In the genomic region with DNA sequence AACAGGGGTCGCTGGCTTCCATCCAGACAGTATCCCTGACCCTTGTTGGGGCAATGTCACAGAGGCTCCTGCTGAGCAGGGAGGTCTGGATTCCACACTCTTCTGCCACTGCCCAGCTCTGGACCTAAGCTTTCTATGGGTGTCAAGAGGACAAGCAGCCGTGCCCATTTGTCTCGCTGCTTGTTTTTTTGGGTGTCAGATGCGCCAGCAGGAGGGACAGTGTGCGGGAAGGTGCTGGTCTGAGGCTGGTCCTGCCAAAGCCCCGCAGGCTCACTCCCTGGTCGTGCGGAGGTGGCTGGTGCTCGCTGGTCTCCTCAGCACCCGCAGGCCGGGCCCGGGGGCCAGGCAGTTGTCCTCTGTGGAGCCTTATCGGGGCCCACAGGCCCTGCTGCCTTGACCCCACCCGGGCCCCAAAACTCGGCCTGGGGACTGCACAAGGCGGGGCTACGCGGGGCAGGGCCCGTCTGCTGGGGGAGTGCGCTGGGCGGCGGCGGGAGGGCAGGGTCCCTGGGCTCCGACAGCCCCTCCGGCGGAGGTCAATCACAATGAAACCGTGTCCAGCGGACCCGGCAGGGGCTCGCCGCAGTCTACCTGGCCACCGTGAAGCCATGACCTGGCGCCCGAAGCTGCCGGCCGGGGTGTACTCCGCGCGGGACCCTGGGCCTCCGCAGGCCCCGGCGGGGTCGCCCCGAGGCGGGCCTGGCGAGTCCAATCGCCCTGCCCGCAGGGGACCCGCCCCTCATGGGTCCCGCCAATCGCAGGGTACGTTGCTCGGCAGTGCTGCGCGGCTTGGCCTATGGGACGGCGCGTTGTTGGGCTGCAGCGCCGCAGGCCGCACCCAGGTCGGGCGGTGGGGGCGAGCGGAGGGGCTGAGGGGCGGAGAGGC, we compare ENCODE assay signal across 8 cellular contexts. TPM values are rescaled to one million over a fixed set of nuclear protein-coding genes. Genes with fewer than 3 reads are reported as not detected.
DNase-seq lines count a peak whose midpoint lies in the region; ATAC-seq and TF ChIP-seq lines count a peak whose summit lies in the region.

A gene with protein sequence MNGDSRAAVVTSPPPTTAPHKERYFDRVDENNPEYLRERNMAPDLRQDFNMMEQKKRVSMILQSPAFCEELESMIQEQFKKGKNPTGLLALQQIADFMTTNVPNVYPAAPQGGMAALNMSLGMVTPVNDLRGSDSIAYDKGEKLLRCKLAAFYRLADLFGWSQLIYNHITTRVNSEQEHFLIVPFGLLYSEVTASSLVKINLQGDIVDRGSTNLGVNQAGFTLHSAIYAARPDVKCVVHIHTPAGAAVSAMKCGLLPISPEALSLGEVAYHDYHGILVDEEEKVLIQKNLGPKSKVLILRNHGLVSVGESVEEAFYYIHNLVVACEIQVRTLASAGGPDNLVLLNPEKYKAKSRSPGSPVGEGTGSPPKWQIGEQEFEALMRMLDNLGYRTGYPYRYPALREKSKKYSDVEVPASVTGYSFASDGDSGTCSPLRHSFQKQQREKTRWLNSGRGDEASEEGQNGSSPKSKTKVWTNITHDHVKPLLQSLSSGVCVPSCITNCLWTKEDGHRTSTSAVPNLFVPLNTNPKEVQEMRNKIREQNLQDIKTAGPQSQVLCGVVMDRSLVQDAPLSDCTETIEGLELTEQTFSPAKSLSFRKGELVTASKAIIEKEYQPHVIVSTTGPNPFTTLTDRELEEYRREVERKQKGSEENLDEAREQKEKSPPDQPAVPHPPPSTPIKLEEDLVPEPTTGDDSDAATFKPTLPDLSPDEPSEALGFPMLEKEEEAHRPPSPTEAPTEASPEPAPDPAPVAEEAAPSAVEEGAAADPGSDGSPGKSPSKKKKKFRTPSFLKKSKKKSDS (plus strand): TSS at position 822 of the 886 bp plus-strand sequence. CDS start 32,072 bp downstream, outside the sequence.

- CTCF ChIA-PET in OCI-LY7 (lab: Charles Lee; ENCODE audit: unreplicated experiment): no interaction called here

- peak within 1 kb of the TSS; percentile 91 for H3K4me2 ChIP-seq in OCI-LY7 (ENCODE audit: low read length)

- no peaks in the 10 kb centered on the region for H3K9me2 ChIP-seq in OCI-LY7 (ENCODE audit: insufficient read depth, low read length)

- peaks cover 21% of the 10 kb centered on the region; the same call in 1 of the 2 replicates for H3K79me2 ChIP-seq in OCI-LY7 (ENCODE audit: insufficient read depth, low read depth, low read length)

- peaks cover 30% of the 10 kb centered on the region for H3K4me1 ChIP-seq in OCI-LY7 (ENCODE audit: insufficient read depth, low read length, poor library complexity, severe bottlenecking)
- H3K4me1 ChIP-seq in mucosa of stomach (ENCODE audit: control insufficient read depth, insufficient read depth, low read length): peaks cover 14% of the 10 kb centered on the region

- H3K9ac ChIP-seq in mucosa of stomach (ENCODE audit: low read length): peak within 1 kb of the TSS; percentile 88

- DNase-seq in D341Med (ENCODE audit: low spot score) (peak; percentile 100), HT1080 (ENCODE audit: low read depth) (peak; percentile 95), OCI-LY7 (ENCODE audit: low spot score) (peak; percentile 91), erythroblast (lab: John Stamatoyannopoulos, UW) (peak; percentile 98)
- peak; percentile 100 for DNase-seq in activated T-cell treated with anti-CD3 and anti-CD28 coated beads, Interleukin-2, amount 50 U/mL, for 1 hour
- DNase-seq in stimulated activated CD8-positive, alpha-beta memory T cell treated with anti-CD3 and anti-CD28 coated beads, Interleukin-4, amount 100 ng/mL, for 48 hours: peak; percentile 98

- TF ChIP-seq CTCF in OCI-LY7 (conservative IDR thresholded peaks at IDR 0.05; ENCODE audit: low read length): no peak

- POLR2A ChIA-PET in OCI-LY7 (lab: Charles Lee): no interaction called here

- no TSS peak for BruUV-seq in OCI-LY7 (replicated peaks; lab: Mats Ljungman, UMichigan)

- intact Hi-C loops in OCI-LY7 (cut with micrococcal nuclease; ENCODE audit: unreplicated experiment): no loop called here

- H3K9me3 ChIP-seq in OCI-LY7 (ENCODE audit: low read length): no peaks in the 10 kb centered on the region
- no peaks in the 10 kb centered on the region for H3K9me3 ChIP-seq in mucosa of stomach (ENCODE audit: control insufficient read depth, low read length)

- peak within 1 kb of the TSS; percentile 93 for H2AFZ ChIP-seq in OCI-LY7 (ENCODE audit: low read length)

- H3K36me3 ChIP-seq in OCI-LY7 (ENCODE audit: insufficient read depth, low read length) (no peaks in the 10 kb centered on the region), mucosa of stomach (ENCODE audit: control insufficient read depth, insufficient read depth, low read length) (no peaks in the 10 kb centered on the region)

- ATAC-seq in GM21360 (IDR thresholded peaks at IDR 0.05; ENCODE audit: unreplicated experiment): peak; percentile 77

- peaks cover 5% of the 10 kb centered on the region; the same call in 1 of the 2 replicates for H4K20me1 ChIP-seq in OCI-LY7 (ENCODE audit: insufficient read depth, low read length)

- TF ChIP-seq POLR2A in erythroblast (IDR thresholded peaks at IDR 0.05; ENCODE audit: low read length): peak; percentile 86

- peak within 1 kb of the TSS; percentile 12 for H3K27ac ChIP-seq in OCI-LY7 (ENCODE audit: low read depth, low read length, poor library complexity, severe bottlenecking)

- peak within 1 kb of the TSS; percentile 85 for H3K4me3 ChIP-seq in OCI-LY7 (ENCODE audit: low read depth, low read length, poor library complexity, severe bottlenecking)
- peak within 1 kb of the TSS; percentile 71 for H3K4me3 ChIP-seq in mucosa of stomach (ENCODE audit: low read length)

- no peaks in the 10 kb centered on the region for H3K27me3 ChIP-seq in mucosa of stomach (ENCODE audit: control insufficient read depth, insufficient read depth, low read length)

RNA-seq across cellular contexts. Expression of the gene that starts here (rescaled TPM):
- total RNA-seq in HT1080 (2014; rRNA removed; shearing (Covaris generic)): 102 and 129 TPM in 2 replicates
- polyA plus RNA-seq in HT1080 (2015; cell fraction: cytosol; rRNA removed): 66.5 and 81.5 TPM in 2 replicates
- polyA plus RNA-seq in HT1080 (2015; cell fraction: nucleus; rRNA removed): 107 and 115 TPM in 2 replicates
- total RNA-seq in OCI-LY7 (2014; rRNA removed; shearing (Covaris generic)): 77.1 and 85.3 TPM in 2 replicates
- 108 TPM in 2 replicates for total RNA-seq in OCI-LY7 (2022)

Comparison
In these comparisons a context has a peak if more than half of its experiments do, and no peak if none do; other contexts are left out.
1. Peak in every context shown above with its lines: DNase-seq, ATAC-seq, H3K4me3 ChIP-seq and H3K27ac ChIP-seq.